ENCODE assay signal across 13 cellular contexts in the genomic region with DNA sequence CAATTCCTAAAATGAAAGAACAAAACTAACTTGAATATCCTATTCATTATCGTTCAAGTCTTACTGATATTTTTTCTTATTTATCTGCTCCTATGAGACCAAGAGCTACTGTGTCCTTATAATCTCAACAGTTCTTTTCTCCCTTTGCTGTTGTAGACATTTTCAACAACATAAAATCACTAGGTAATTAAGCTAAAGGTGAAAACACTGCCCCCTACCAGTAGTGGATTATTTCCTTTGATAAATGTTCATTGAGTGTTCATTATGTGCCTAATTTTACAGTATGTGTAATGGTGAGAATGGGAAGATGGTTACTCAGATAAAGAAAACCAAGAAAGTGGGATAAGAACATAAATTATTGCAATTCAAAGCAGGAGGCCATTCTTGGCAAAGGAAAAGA. TPM values are rescaled to one million over a fixed set of nuclear protein-coding genes. Genes with fewer than 3 reads are reported as not detected.
DNase-seq lines count a peak whose midpoint lies in the region; ATAC-seq, FAIRE-seq and TF ChIP-seq lines count a peak whose summit lies in the region.
"Had no signal": no experiment of that assay in that cellular context is flagged by ENCODE, and none has a peak within 500 bp of the region (broad histone marks: within the 10 kb centered on the region; RNA-seq: fewer than 3 reads in every experiment).

No MANE protein-coding gene starts in this region.

- TF ChIP-seq CTCF in AG10803 (conservative IDR thresholded peaks at IDR 0.05; ENCODE audit: low read length) (peak; percentile 17; the same call in 1 of the 2 replicates), astrocyte (IDR thresholded peaks at IDR 0.05; ENCODE audit: insufficient read depth, low read depth, low read length) (no peak)

- H3K4me3 Mint-ChIP-seq in astrocyte (ENCODE audit: unreplicated experiment) (no peak overlapping the region), T-helper 17 cell (no peak overlapping the region)
- H3K4me3 Mint-ChIP-seq: activated naive CD4-positive, alpha-beta T cell treated with anti-CD3 and anti-CD28 coated beads, Interleukin-2, amount 50 U/mL, for 24 hours; stimulated activated naive CD8-positive, alpha-beta T cell treated with anti-CD3 and anti-CD28 coated beads, Interleukin-15, Interleukin-2, amounts not matched to agents 100 ng/mL and 50 ng/mL, for 24 hours had no signal

- no peaks in the 10 kb centered on the region for H3K79me2 ChIP-seq in astrocyte (ENCODE audit: insufficient read depth, low read length)

- H3K27ac ChIP-seq in astrocyte (ENCODE audit: low read depth, low read length): no peak overlapping the region

- H3K9me3 ChIP-seq in astrocyte (ENCODE audit: insufficient read depth, low read depth, low read length): no peaks in the 10 kb centered on the region
- H3K9me3 ChIP-seq in T-helper 17 cell (ENCODE audit: control insufficient read depth, low read length, poor library complexity, severe bottlenecking): no peaks in the 10 kb centered on the region

- DNase-seq in AG10803 (ENCODE audit: low read depth) (no peak), HT-29 (ENCODE audit: low spot score) (peak; percentile 52), astrocyte (ENCODE audit: low read depth) (no peak), left lobe of liver (ENCODE audit: low spot score) (no peak), dedifferentiated amniotic fluid mesenchymal stem cell (ENCODE audit: extremely low spot score) (no peak), T-helper 17 cell (no peak), superior temporal gyrus (ENCODE audit: extremely low spot score) (no peak)
- DNase-seq: activated CD4-positive, alpha-beta T cell treated with anti-CD3 and anti-CD28 coated beads, Interleukin-2, amount 50 U/mL, for 4 hours; effector CD4-positive, alpha-beta T cell; NCI-H446 treated with DMSO at 0.1 percent for 48 hours had no signal

- no peak overlapping the region for H3K4me3 ChIP-seq in AG10803 (ENCODE audit: low read length)
- H3K4me3 ChIP-seq in astrocyte (ENCODE audit: insufficient read depth, low read depth, low read length): no peak overlapping the region

- no peak overlapping the region for H3K27ac Mint-ChIP-seq in astrocyte (ENCODE audit: unreplicated experiment)
- H3K27ac Mint-ChIP-seq in T-helper 17 cell: no peak overlapping the region
- H3K27ac Mint-ChIP-seq: activated naive CD4-positive, alpha-beta T cell treated with anti-CD3 and anti-CD28 coated beads, Interleukin-2, amount 50 U/mL, for 24 hours; stimulated activated naive CD8-positive, alpha-beta T cell treated with anti-CD3 and anti-CD28 coated beads, Interleukin-15, Interleukin-2, amounts not matched to agents 100 ng/mL and 50 ng/mL, for 24 hours had no signal

- no peaks in the 10 kb centered on the region for H3K27me3 ChIP-seq in astrocyte (ENCODE audit: insufficient read depth, low read length)

- H3K4me2 ChIP-seq in astrocyte (ENCODE audit: low read length): no peak overlapping the region

- no peaks in the 10 kb centered on the region for H3K27me3 Mint-ChIP-seq in astrocyte (ENCODE audit: low read depth, unreplicated experiment)
- H3K27me3 Mint-ChIP-seq in T-helper 17 cell: no peaks in the 10 kb centered on the region
- H3K27me3 Mint-ChIP-seq: activated naive CD4-positive, alpha-beta T cell treated with anti-CD3 and anti-CD28 coated beads, Interleukin-2, amount 50 U/mL, for 24 hours; stimulated activated naive CD8-positive, alpha-beta T cell treated with anti-CD3 and anti-CD28 coated beads, Interleukin-15, Interleukin-2, amounts not matched to agents 100 ng/mL and 50 ng/mL, for 24 hours had no signal

- H3K9ac ChIP-seq in astrocyte (ENCODE audit: low read length): no peak overlapping the region

- H3K36me3 Mint-ChIP-seq in astrocyte (ENCODE audit: low read depth, unreplicated experiment): no peaks in the 10 kb centered on the region
- no peaks in the 10 kb centered on the region for H3K36me3 Mint-ChIP-seq in T-helper 17 cell (ENCODE audit: low read depth)
- H3K36me3 Mint-ChIP-seq: activated naive CD4-positive, alpha-beta T cell treated with anti-CD3 and anti-CD28 coated beads, Interleukin-2, amount 50 U/mL, for 24 hours had no signal

- peak; percentile 20 for FAIRE-seq in astrocyte (lab: Jason Lieb, UNC)

- H3K36me3 ChIP-seq in astrocyte (ENCODE audit: insufficient read depth, low read length): no peaks in the 10 kb centered on the region

- no peak overlapping the region for H2AFZ ChIP-seq in astrocyte (ENCODE audit: low read depth, low read length)

- peaks cover 4% of the 10 kb centered on the region for H3K4me1 ChIP-seq in astrocyte (ENCODE audit: insufficient read depth, low read length)

- H3K4me1 Mint-ChIP-seq in astrocyte (ENCODE audit: low read depth, unreplicated experiment) (peaks cover 21% of the 10 kb centered on the region), T-helper 17 cell (no peaks in the 10 kb centered on the region)
- H3K4me1 Mint-ChIP-seq: activated naive CD4-positive, alpha-beta T cell treated with anti-CD3 and anti-CD28 coated beads, Interleukin-2, amount 50 U/mL, for 24 hours had no signal

- ATAC-seq in left lobe of liver: peak; percentile 60
- no peak for ATAC-seq in GM19324 (IDR thresholded peaks at IDR 0.05; ENCODE audit: low FRiP score, unreplicated experiment)
- ATAC-seq in T-helper 17 cell: no peak

- H3K9me3 Mint-ChIP-seq in astrocyte (ENCODE audit: unreplicated experiment): no peaks in the 10 kb centered on the region
- H3K9me3 Mint-ChIP-seq: stimulated activated naive CD8-positive, alpha-beta T cell treated with anti-CD3 and anti-CD28 coated beads, Interleukin-15, Interleukin-2, amounts not matched to agents 100 ng/mL and 50 ng/mL, for 24 hours had no signal

- no peaks in the 10 kb centered on the region for H4K20me1 ChIP-seq in astrocyte (ENCODE audit: insufficient read depth, low read length)

RNA-seq across cellular contexts. Expression of a gene that starts 41.4 kb away (rescaled TPM):
- total RNA-seq in HT-29 (2014; rRNA removed; shearing (Covaris generic)): not detected in 2 replicates
- total RNA-seq in astrocyte (172 and 208 TPM in 2 replicates), left lobe of liver (0.13 TPM), T-helper 17 cell (under 1 TPM; 0.37 to 0.52 TPM)

Comparison
In these comparisons a context has a peak if more than half of its experiments do, and no peak if none do; other contexts are left out.
1. RNA of a gene that starts 41.4 kb away (total RNA-seq): 172 to 208 TPM in astrocyte; 0.37 to 0.52 TPM in T-helper 17 cell, 0.13 TPM in left lobe of liver (single experiment) and not detected in HT-29; every median in the first group is over 100 times any median in the second.